1 cellular context compared by ENCODE assay signal in genomic region chr3:101676219-101676764, GRCh38.
TF ChIP-seq lines count a peak whose summit lies in the region.

No MANE protein-coding gene starts in this region.

TF ChIP-seq in HepG2, 621 proteins besides CTCF, POLR2A, EP300 and RAD21 (continued from another document and continues in another):
- no peak for TF ChIP-seq BCLAF1 (IDR thresholded peaks at IDR 0.05)
- no peak for TF ChIP-seq ZNF543 (CRISPR knock-in tag; IDR thresholded peaks at IDR 0.05)
- no peak for TF ChIP-seq ATAD3A (CRISPR knock-in tag; IDR thresholded peaks at IDR 0.05)
- no peak for TF ChIP-seq ZNF652 (CRISPR knock-in tag; IDR thresholded peaks at IDR 0.05; ENCODE audit: borderline replicate concordance, low read depth)
- no peak for TF ChIP-seq SATB2 (CRISPR knock-in tag; IDR thresholded peaks at IDR 0.05)
- TF ChIP-seq ETV6 (CRISPR knock-in tag; conservative IDR thresholded peaks at IDR 0.05): peak; percentile 12; the same call in 1 of the 2 replicates
- TF ChIP-seq ATRX (CRISPR knock-in tag; IDR thresholded peaks at IDR 0.05; ENCODE audit: borderline replicate concordance): no peak
- TF ChIP-seq ZFP82 (CRISPR knock-in tag; IDR thresholded peaks at IDR 0.05; ENCODE audit: borderline replicate concordance): peak; percentile 90
- TF ChIP-seq, protein P1, sequence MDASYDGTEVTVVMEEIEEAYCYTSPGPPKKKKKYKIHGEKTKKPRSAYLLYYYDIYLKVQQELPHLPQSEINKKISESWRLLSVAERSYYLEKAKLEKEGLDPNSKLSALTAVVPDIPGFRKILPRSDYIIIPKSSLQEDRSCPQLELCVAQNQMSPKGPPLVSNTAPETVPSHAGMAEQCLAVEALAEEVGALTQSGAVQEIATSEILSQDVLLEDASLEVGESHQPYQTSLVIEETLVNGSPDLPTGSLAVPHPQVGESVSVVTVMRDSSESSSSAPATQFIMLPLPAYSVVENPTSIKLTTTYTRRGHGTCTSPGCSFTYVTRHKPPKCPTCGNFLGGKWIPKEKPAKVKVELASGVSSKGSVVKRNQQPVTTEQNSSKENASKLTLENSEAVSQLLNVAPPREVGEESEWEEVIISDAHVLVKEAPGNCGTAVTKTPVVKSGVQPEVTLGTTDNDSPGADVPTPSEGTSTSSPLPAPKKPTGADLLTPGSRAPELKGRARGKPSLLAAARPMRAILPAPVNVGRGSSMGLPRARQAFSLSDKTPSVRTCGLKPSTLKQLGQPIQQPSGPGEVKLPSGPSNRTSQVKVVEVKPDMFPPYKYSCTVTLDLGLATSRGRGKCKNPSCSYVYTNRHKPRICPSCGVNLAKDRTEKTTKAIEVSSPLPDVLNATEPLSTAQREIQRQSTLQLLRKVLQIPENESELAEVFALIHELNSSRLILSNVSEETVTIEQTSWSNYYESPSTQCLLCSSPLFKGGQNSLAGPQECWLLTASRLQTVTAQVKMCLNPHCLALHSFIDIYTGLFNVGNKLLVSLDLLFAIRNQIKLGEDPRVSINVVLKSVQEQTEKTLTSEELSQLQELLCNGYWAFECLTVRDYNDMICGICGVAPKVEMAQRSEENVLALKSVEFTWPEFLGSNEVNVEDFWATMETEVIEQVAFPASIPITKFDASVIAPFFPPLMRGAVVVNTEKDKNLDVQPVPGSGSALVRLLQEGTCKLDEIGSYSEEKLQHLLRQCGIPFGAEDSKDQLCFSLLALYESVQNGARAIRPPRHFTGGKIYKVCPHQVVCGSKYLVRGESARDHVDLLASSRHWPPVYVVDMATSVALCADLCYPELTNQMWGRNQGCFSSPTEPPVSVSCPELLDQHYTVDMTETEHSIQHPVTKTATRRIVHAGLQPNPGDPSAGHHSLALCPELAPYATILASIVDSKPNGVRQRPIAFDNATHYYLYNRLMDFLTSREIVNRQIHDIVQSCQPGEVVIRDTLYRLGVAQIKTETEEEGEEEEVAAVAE (CRISPR knock-in tag; IDR thresholded peaks at IDR 0.05; ENCODE audit: borderline replicate concordance): no peak
- TF ChIP-seq TBP (CRISPR knock-in tag; IDR thresholded peaks at IDR 0.05): no peak
- no peak; the same call in 1 of the 2 replicates for TF ChIP-seq ZNF274 (CRISPR knock-in tag; IDR thresholded peaks at IDR 0.05)
- no peak for TF ChIP-seq ZNF580 (CRISPR knock-in tag; IDR thresholded peaks at IDR 0.05; ENCODE audit: borderline replicate concordance, low read depth)
- no peak for TF ChIP-seq ELF3 (CRISPR knock-in tag; IDR thresholded peaks at IDR 0.05)
- TF ChIP-seq ZNF350 (CRISPR knock-in tag; IDR thresholded peaks at IDR 0.05; ENCODE audit: borderline replicate concordance, low read depth): no peak
- TF ChIP-seq MIER3 (CRISPR knock-in tag; IDR thresholded peaks at IDR 0.05; ENCODE audit: borderline replicate concordance): no peak
- no peak for TF ChIP-seq DZIP1 (CRISPR knock-in tag; IDR thresholded peaks at IDR 0.05)
- TF ChIP-seq SP4 (CRISPR knock-in tag; IDR thresholded peaks at IDR 0.05): peak; percentile 83
- no peak; the same call in 1 of the 2 replicates for TF ChIP-seq BHLHE40 (IDR thresholded peaks at IDR 0.05; ENCODE audit: low read length)
- TF ChIP-seq ATF4 (CRISPR knock-in tag; IDR thresholded peaks at IDR 0.05): no peak; a peak in 1 of 4 replicates
- no peak for TF ChIP-seq SRSF9 (IDR thresholded peaks at IDR 0.05; ENCODE audit: borderline replicate concordance, insufficient read depth, low read depth, low read length, poor library complexity, severe bottlenecking)
- TF ChIP-seq ZFX (CRISPR knock-in tag; IDR thresholded peaks at IDR 0.05; ENCODE audit: low read depth): peak; percentile 87
- TF ChIP-seq ZNF318 (CRISPR knock-in tag; IDR thresholded peaks at IDR 0.05): no peak
- no peak for TF ChIP-seq NKX3-1 (CRISPR knock-in tag; IDR thresholded peaks at IDR 0.05)
- no peak for TF ChIP-seq ZNF232 (CRISPR knock-in tag; IDR thresholded peaks at IDR 0.05; ENCODE audit: borderline replicate concordance)
- no peak for TF ChIP-seq MED1 (CRISPR knock-in tag; IDR thresholded peaks at IDR 0.05)
- TF ChIP-seq KLF12 (CRISPR knock-in tag; IDR thresholded peaks at IDR 0.05; ENCODE audit: borderline replicate concordance): no peak
- TF ChIP-seq ZNF672 (CRISPR knock-in tag; IDR thresholded peaks at IDR 0.05): no peak
- TF ChIP-seq SALL2 (CRISPR knock-in tag; IDR thresholded peaks at IDR 0.05): no peak
- no peak for TF ChIP-seq ZNF205 (CRISPR knock-in tag; IDR thresholded peaks at IDR 0.05)
- peak; percentile 75; the same call in 1 of the 2 replicates for TF ChIP-seq ZC3H13 (CRISPR knock-in tag; IDR thresholded peaks at IDR 0.05)
- no peak; the same call in 1 of the 2 replicates for TF ChIP-seq ZSCAN29 (CRISPR knock-in tag; conservative IDR thresholded peaks at IDR 0.05)
- no peak for TF ChIP-seq SETDB1 (CRISPR knock-in tag; IDR thresholded peaks at IDR 0.05; ENCODE audit: borderline replicate concordance)
- no peak for TF ChIP-seq PRPF4 (IDR thresholded peaks at IDR 0.05; ENCODE audit: low read depth, low read length, poor library complexity, severe bottlenecking)
- TF ChIP-seq CBX5 (CRISPR knock-in tag; IDR thresholded peaks at IDR 0.05; ENCODE audit: borderline replicate concordance): no peak
- TF ChIP-seq, protein P2, sequence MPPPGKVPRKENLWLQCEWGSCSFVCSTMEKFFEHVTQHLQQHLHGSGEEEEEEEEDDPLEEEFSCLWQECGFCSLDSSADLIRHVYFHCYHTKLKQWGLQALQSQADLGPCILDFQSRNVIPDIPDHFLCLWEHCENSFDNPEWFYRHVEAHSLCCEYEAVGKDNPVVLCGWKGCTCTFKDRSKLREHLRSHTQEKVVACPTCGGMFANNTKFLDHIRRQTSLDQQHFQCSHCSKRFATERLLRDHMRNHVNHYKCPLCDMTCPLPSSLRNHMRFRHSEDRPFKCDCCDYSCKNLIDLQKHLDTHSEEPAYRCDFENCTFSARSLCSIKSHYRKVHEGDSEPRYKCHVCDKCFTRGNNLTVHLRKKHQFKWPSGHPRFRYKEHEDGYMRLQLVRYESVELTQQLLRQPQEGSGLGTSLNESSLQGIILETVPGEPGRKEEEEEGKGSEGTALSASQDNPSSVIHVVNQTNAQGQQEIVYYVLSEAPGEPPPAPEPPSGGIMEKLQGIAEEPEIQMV (CRISPR knock-in tag; IDR thresholded peaks at IDR 0.05; ENCODE audit: low read depth): no peak
- TF ChIP-seq HOXD1 (CRISPR knock-in tag; IDR thresholded peaks at IDR 0.05): 0 out of 2 replicates have a peak, but pooled peaks have one; percentile 28
- no peak; the same call in 1 of the 2 replicates for TF ChIP-seq ZNF333 (CRISPR knock-in tag; IDR thresholded peaks at IDR 0.05; ENCODE audit: borderline replicate concordance)
- TF ChIP-seq NCOA5 (CRISPR knock-in tag; IDR thresholded peaks at IDR 0.05): no peak
- TF ChIP-seq MXD1 (CRISPR knock-in tag; IDR thresholded peaks at IDR 0.05): peak; percentile 64; the same call in 1 of the 2 replicates
- TF ChIP-seq SIN3A (IDR thresholded peaks at IDR 0.05; ENCODE audit: borderline replicate concordance, low read depth, low read length): peak; percentile 82
- TF ChIP-seq ZNF354B (CRISPR knock-in tag; IDR thresholded peaks at IDR 0.05): no peak
- no peak for TF ChIP-seq RCOR2 (CRISPR knock-in tag; IDR thresholded peaks at IDR 0.05)
- TF ChIP-seq ZBTB20 (CRISPR knock-in tag; IDR thresholded peaks at IDR 0.05; ENCODE audit: borderline replicate concordance, low read depth): no peak
